In genomic region chr13:81381560-81381959, GRCh38 we compare ENCODE assay signal across 21 cellular contexts.
"Had no signal": no experiment of that assay in that cellular context is flagged by ENCODE, and none has a peak within 500 bp of the region (broad histone marks: within the 10 kb centered on the region; RNA-seq: fewer than 3 reads in every experiment).

No MANE protein-coding gene starts in this region.

- H3K9me3 Mint-ChIP-seq: activated CD4-positive, alpha-beta memory T cell treated with anti-CD3 and anti-CD28 coated beads, Interleukin-2, amount 10 ng/mL, durations not matched to agents 7 days and 5 days had no signal

- H3K4me3 Mint-ChIP-seq: activated CD4-positive, alpha-beta memory T cell treated with anti-CD3 and anti-CD28 coated beads, Interleukin-2, amount 10 ng/mL, durations not matched to agents 7 days and 5 days; activated CD4-positive, alpha-beta T cell treated with anti-CD3 and anti-CD28 coated beads, Interleukin-2, amount 10 ng/mL, durations not matched to agents 24 days and 14 days; activated naive CD4-positive, alpha-beta T cell treated with anti-CD3 and anti-CD28 coated beads, Interleukin-2, amount 10 ng/mL, durations not matched to agents 7 days and 5 days; dendritic cell treated with granulocyte-macrophage colony-stimulating factor and Interleukin-4, amounts not matched to agents 40 ng/mL and 50 ng/mL, for 4 days; natural killer cell had no signal

- FAIRE-seq: endometrium had no signal

- H3K27me3 Mint-ChIP-seq: activated CD4-positive, alpha-beta memory T cell treated with anti-CD3 and anti-CD28 coated beads, Interleukin-2, amount 10 ng/mL, durations not matched to agents 7 days and 5 days; activated CD4-positive, alpha-beta T cell treated with anti-CD3 and anti-CD28 coated beads, Interleukin-2, amount 10 ng/mL, durations not matched to agents 24 days and 14 days; activated naive CD4-positive, alpha-beta T cell treated with anti-CD3 and anti-CD28 coated beads, Interleukin-2, amount 10 ng/mL, durations not matched to agents 7 days and 5 days; dendritic cell treated with granulocyte-macrophage colony-stimulating factor and Interleukin-4, amounts not matched to agents 40 ng/mL and 50 ng/mL, for 4 days; progenitor cell of endocrine pancreas had no signal

- H3K36me3 Mint-ChIP-seq: activated naive CD4-positive, alpha-beta T cell treated with anti-CD3 and anti-CD28 coated beads, Interleukin-2, amount 10 ng/mL, durations not matched to agents 7 days and 5 days; natural killer cell had no signal

- H3K27ac Mint-ChIP-seq: activated CD4-positive, alpha-beta memory T cell treated with anti-CD3 and anti-CD28 coated beads, Interleukin-2, amount 10 ng/mL, durations not matched to agents 7 days and 5 days; activated CD4-positive, alpha-beta T cell treated with anti-CD3 and anti-CD28 coated beads, Interleukin-2, amount 10 ng/mL, durations not matched to agents 24 days and 14 days; activated naive CD4-positive, alpha-beta T cell treated with anti-CD3 and anti-CD28 coated beads, Interleukin-2, amount 10 ng/mL, durations not matched to agents 7 days and 5 days; dendritic cell treated with granulocyte-macrophage colony-stimulating factor and Interleukin-4, amounts not matched to agents 40 ng/mL and 50 ng/mL, for 4 days; natural killer cell; progenitor cell of endocrine pancreas had no signal

- DNase-seq: activated CD4-positive, alpha-beta memory T cell treated with anti-CD3 and anti-CD28 coated beads, Interleukin-2, amount 10 ng/mL, durations not matched to agents 7 days and 5 days; activated CD4-positive, alpha-beta T cell treated with anti-CD3 and anti-CD28 coated beads, Interleukin-2, amount 10 ng/mL, durations not matched to agents 24 days and 14 days; activated effector memory CD4-positive, alpha-beta T cell treated with anti-CD3 and anti-CD28 coated beads, Interleukin-2, amount 50 U/mL, for 16 hours; activated naive CD4-positive, alpha-beta T cell treated with anti-CD3 and anti-CD28 coated beads, Interleukin-2, amount 10 ng/mL, durations not matched to agents 7 days and 5 days; activated T-cell treated with anti-CD3 and anti-CD28 coated beads for 4 hours; effector CD4-positive, alpha-beta T cell; foreskin melanocyte; hypothalamus; left ventricle myocardium superior; midbrain; natural killer cell; retina; sigmoid colon; stimulated activated CD4-positive, alpha-beta T cell treated with anti-CD3 and anti-CD28 coated beads, Interleukin-4, amount 100 ng/mL, for 1 hour; stimulated activated naive CD4-positive, alpha-beta T cell; testis; trophoblast cell had no signal

- ATAC-seq: activated CD4-positive, CD25-positive, alpha-beta regulatory T cell treated with anti-CD3 and anti-CD28 coated beads, Interleukin-2, amount 50 U/mL, for 24 hours; left ventricle myocardium superior; natural killer cell had no signal

- H3K4me1 Mint-ChIP-seq: activated CD4-positive, alpha-beta memory T cell treated with anti-CD3 and anti-CD28 coated beads, Interleukin-2, amount 10 ng/mL, durations not matched to agents 7 days and 5 days; activated CD4-positive, alpha-beta T cell treated with anti-CD3 and anti-CD28 coated beads, Interleukin-2, amount 10 ng/mL, durations not matched to agents 24 days and 14 days; activated naive CD4-positive, alpha-beta T cell treated with anti-CD3 and anti-CD28 coated beads, Interleukin-2, amount 10 ng/mL, durations not matched to agents 7 days and 5 days; natural killer cell had no signal
